7 cellular contexts compared by ENCODE assay signal in genomic region chr16:3188675-3188924, GRCh38. TPM values are rescaled to one million over a fixed set of nuclear protein-coding genes. Genes with fewer than 3 reads are reported as not detected.
A peak's percentile ranks its signal among the peaks of the same experiment; 100 is the strongest.
DNase-seq lines count a peak whose midpoint lies in the region; ATAC-seq, FAIRE-seq and TF ChIP-seq lines count a peak whose summit lies in the region.

No MANE protein-coding gene starts in this region.

- H3K23ac ChIP-seq in H1 (ENCODE audit: insufficient read length): no peak overlapping the region

- H2BK15ac ChIP-seq in H1 (ENCODE audit: low read length): peak overlapping the region; percentile 98; the same call in 1 of the 2 replicates

- no peak for FAIRE-seq in H1 (lab: Jason Lieb, UNC)

- H4K20me1 ChIP-seq in OCI-LY3 (ENCODE audit: insufficient read depth, low read length): no peaks in the 10 kb centered on the region
- no peaks in the 10 kb centered on the region for H4K20me1 ChIP-seq in H1 (replicated peaks in 1 of 2; ENCODE audit: control insufficient read depth in 1 of 2, insufficient read depth in 2 of 2, low read length in 2 of 2)
- H4K20me1 ChIP-seq in osteoblast (ENCODE audit: insufficient read depth, low read length): no peaks in the 10 kb centered on the region

- H2BK5ac ChIP-seq in H1 (ENCODE audit: low read depth, low read length): peak overlapping the region; percentile 88; the same call in 1 of the 2 replicates

- no peak for TF ChIP-seq RAD21 in H1 (IDR thresholded peaks at IDR 0.05 in 1 of 2, conservative IDR thresholded peaks at IDR 0.05 in 1 of 2; ENCODE audit: low read depth in 2 of 2, low read length in 2 of 2)

- WGBS in H1 (ENCODE audit: extremely low coverage in 1 of 2, insufficient coverage in 1 of 2, insufficient read length in 1 of 2, insufficient replicate concordance in 2 of 2, low coverage in 1 of 2, low lambda C conversion rate in 2 of 2, missing lambda C conversion rate in 1 of 2), 2 experiments: 3% methylated on average over 13 of the region's 13 CpGs; no CpG with 5 or more reads in 1 of the 2 experiments

- H3K18ac ChIP-seq in H1 (ENCODE audit: extremely low read depth, low read length): peak overlapping the region; percentile 93

- H3K9me3 ChIP-seq in OCI-LY3 (ENCODE audit: insufficient read depth, low read length) (no peaks in the 10 kb centered on the region), H1 (ENCODE audit: insufficient read depth in 2 of 2, low read depth in 1 of 2, low read length in 1 of 2) (no peaks in the 10 kb centered on the region; a peak in 1 of 4 replicates), osteoblast (ENCODE audit: low read depth, low read length) (no peaks in the 10 kb centered on the region), Peyer's patch (no peaks in the 10 kb centered on the region)

- no peak overlapping the region for H3K4ac ChIP-seq in H1 (replicated peaks; ENCODE audit: insufficient read length, low read depth, low read length)

- H3K36me3 ChIP-seq in OCI-LY3 (replicated peaks; ENCODE audit: low read depth, low read length) (no peaks in the 10 kb centered on the region), H1 (ENCODE audit: control insufficient read depth in 2 of 4, insufficient read depth in 4 of 4, low read length in 3 of 4) (no peaks in the 10 kb centered on the region), osteoblast (ENCODE audit: insufficient read depth, low read length) (no peaks in the 10 kb centered on the region), Peyer's patch (no peaks in the 10 kb centered on the region)

- TF ChIP-seq POLR2A in H1 (IDR thresholded peaks at IDR 0.05; ENCODE audit: control extremely low read depth in 1 of 2, low read depth in 2 of 2, low read length in 2 of 2): no peak
- no peak for TF ChIP-seq POLR2A in Peyer's patch (IDR thresholded peaks at IDR 0.05)

- no peak overlapping the region for H2AK5ac ChIP-seq in H1 (ENCODE audit: low read depth, low read length)

- no peak overlapping the region for H3K14ac ChIP-seq in H1 (ENCODE audit: insufficient read length)

- no peaks in the 10 kb centered on the region for H3K79me2 ChIP-seq in OCI-LY3 (ENCODE audit: low read length)
- H3K79me2 ChIP-seq in H1 (ENCODE audit: control insufficient read depth in 1 of 2, insufficient read depth in 2 of 2, low read length in 2 of 2): no peaks in the 10 kb centered on the region
- H3K79me2 ChIP-seq in osteoblast (ENCODE audit: insufficient read depth, low read length): no peaks in the 10 kb centered on the region

- peaks cover 20% of the 10 kb centered on the region for H3K23me2 ChIP-seq in H1 (ENCODE audit: low read depth, low read length)

- no peak for ATAC-seq in GM21528 (IDR thresholded peaks at IDR 0.05; ENCODE audit: low FRiP score, unreplicated experiment)

- no peak overlapping the region for H2BK20ac ChIP-seq in H1 (ENCODE audit: low read length)

- no peak for DNase-seq in H1 (ENCODE audit: low read depth in 1 of 2, low spot score in 2 of 2)
- no peak for DNase-seq in osteoblast (ENCODE audit: insufficient read length, low spot score, missing footprints)
- DNase-seq in Peyer's patch: no peak
- DNase-seq in GM13976 (ENCODE audit: low spot score): no peak

- no peak overlapping the region for H4K5ac ChIP-seq in H1 (ENCODE audit: insufficient read length, low read depth, low read length)

- no peak overlapping the region for H4K91ac ChIP-seq in H1 (replicated peaks; ENCODE audit: insufficient read length, low read length)

- H3K56ac ChIP-seq in H1 (replicated peaks; ENCODE audit: insufficient read length, low read depth, low read length): no peak overlapping the region

- no peak overlapping the region for H2BK120ac ChIP-seq in H1 (replicated peaks; ENCODE audit: low read depth, low read length)

- H3K4me1 ChIP-seq in OCI-LY3 (ENCODE audit: low read length): peaks cover 13% of the 10 kb centered on the region; the same call in 1 of the 2 replicates
- H3K4me1 ChIP-seq in H1 (replicated peaks in 1 of 4; ENCODE audit: control insufficient read depth in 3 of 4, insufficient read depth in 4 of 4, low read length in 3 of 4): peaks cover 0 to 5% (median 0%) of the 10 kb centered on the region in 4 experiments; a peak in 2 of 7 replicates
- peaks cover 17% of the 10 kb centered on the region for H3K4me1 ChIP-seq in osteoblast (ENCODE audit: insufficient read depth, low read length)
- peaks cover 4 to 23% (median 6%) of the 10 kb centered on the region in 4 donors for H3K4me1 ChIP-seq in Peyer's patch

- H3K27me3 ChIP-seq in OCI-LY3 (ENCODE audit: low read depth, low read length) (no peaks in the 10 kb centered on the region), H1 (replicated peaks in 1 of 4; ENCODE audit: control insufficient read depth in 3 of 4, extremely low read depth in 1 of 4, insufficient read depth in 3 of 4, low read length in 3 of 4) (peaks cover 5 to 19% (median 16%) of the 10 kb centered on the region in 4 experiments), osteoblast (ENCODE audit: insufficient read depth, low read length) (peaks cover 4% of the 10 kb centered on the region), Peyer's patch (peaks cover 3 to 68% of the 10 kb centered on the region in 2 donors)

- H3K4me3 ChIP-seq in GM08714 (ENCODE audit: low read length): peak overlapping the region; percentile 62; the same call in 1 of the 2 replicates
- no peak overlapping the region for H3K4me3 ChIP-seq in OCI-LY3 (ENCODE audit: low read length)
- H3K4me3 ChIP-seq in H1 (ENCODE audit: extremely low read depth in 1 of 4, insufficient read depth in 2 of 4, low read depth in 3 of 4, low read length in 4 of 4): peak overlapping the region; percentile 93 to 99 (median 94)
- peak overlapping the region; percentile 79 for H3K4me3 ChIP-seq in osteoblast (ENCODE audit: insufficient read depth, low read length)
- peak overlapping the region in 2 of 4 donors; percentile 3 to 14 for H3K4me3 ChIP-seq in Peyer's patch

- H2AFZ ChIP-seq in OCI-LY3 (ENCODE audit: low read depth, low read length) (no peak overlapping the region), H1 (ENCODE audit: low read length) (peak overlapping the region; percentile 96; the same call in 1 of the 2 replicates), osteoblast (ENCODE audit: low read length) (peak overlapping the region; percentile 99)

- H3K27ac ChIP-seq in OCI-LY3 (ENCODE audit: low read length) (no peak overlapping the region), H1 (ENCODE audit: low read depth, low read length) (no peak overlapping the region), osteoblast (ENCODE audit: low read depth, low read length) (no peak overlapping the region), Peyer's patch (no peak overlapping the region)

- no peak overlapping the region for H3K9ac ChIP-seq in OCI-LY3 (ENCODE audit: low read length)
- peak overlapping the region in 2 of 4 experiments; percentile 55 to 61; a peak in 2 of 7 replicates for H3K9ac ChIP-seq in H1 (replicated peaks in 1 of 4; ENCODE audit: extremely low read depth in 1 of 4, low read depth in 3 of 4, low read length in 3 of 4)

- no peak overlapping the region for H2BK12ac ChIP-seq in H1 (ENCODE audit: low read depth, low read length)

- H3K4me2 ChIP-seq in OCI-LY3 (ENCODE audit: low read length): peak overlapping the region; percentile 54; the same call in 1 of the 2 replicates
- H3K4me2 ChIP-seq in H1 (ENCODE audit: insufficient read depth in 1 of 2, low read depth in 2 of 2, low read length in 2 of 2): peak overlapping the region; percentile 97 to 98
- peak overlapping the region; percentile 92 for H3K4me2 ChIP-seq in osteoblast (ENCODE audit: insufficient read depth, low read length)

- TF ChIP-seq CTCF in OCI-LY3 (IDR thresholded peaks at IDR 0.05; ENCODE audit: low read depth, low read length) (no peak), H1 (IDR thresholded peaks at IDR 0.05; ENCODE audit: control extremely low read depth in 1 of 3, insufficient read depth in 1 of 3, low read depth in 1 of 3, low read length in 3 of 3) (no peak), osteoblast (IDR thresholded peaks at IDR 0.05; ENCODE audit: extremely low read depth, low read depth, low read length) (no peak), Peyer's patch (IDR thresholded peaks at IDR 0.05) (no peak), GM13976 (IDR thresholded peaks at IDR 0.05; ENCODE audit: borderline replicate concordance, control extremely low read depth, extremely low read depth, insufficient read depth, missing control alignments) (no peak)

- TF ChIP-seq EP300 in H1 (IDR thresholded peaks at IDR 0.05; ENCODE audit: borderline replicate concordance in 1 of 2, low read depth in 2 of 2, low read length in 2 of 2): no peak

- no peaks in the 10 kb centered on the region for H3K79me1 ChIP-seq in H1 (ENCODE audit: low read depth, low read length)

- H4K8ac ChIP-seq in H1 (ENCODE audit: extremely low read depth, insufficient read depth, low read length): no peak overlapping the region; the same call in 1 of the 2 replicates

- in situ Hi-C loops in GM13976 (cut with MboI; ENCODE audit: low sequenced_read_pairs, unreplicated experiment): no loop called here

- POLR2A ChIA-PET in H1 (lab: Charles Lee; ENCODE audit: partially characterized antibody): interaction anchor here (0.6 to 2.3 kb wide), 5 partner anchors 15 to 100 kb away, joined by 3 to 13 read pairs (median 6); partner anchors contain the start of gene ZNF263

- CTCF ChIA-PET in H1 (lab: Charles Lee; ENCODE audit: partially characterized antibody): interaction anchor here (0.7 to 1.5 kb wide), 6 partner anchors 9 to 78 kb away, joined by 3 to 5 read pairs (median 3); no protein-coding TSS in a partner anchor

RNA-seq across cellular contexts. Expression of gene OR1F1, which starts 0.6 kb away (rescaled TPM):
- total RNA-seq in H1 (2021; fragmentation: NEBNext Ultra II Directional; extraction: Animal tissue kit (Norgen Biotek cat#: 25700)): 0.48 and 0.52 TPM in 2 replicates
- polyA plus RNA-seq in H1 (2011; rRNA removed): 0.93 and 1.2 TPM in 2 replicates
- polyA plus RNA-seq in H1 (2011; cell fraction: cytosol; rRNA removed): 0.40 TPM
- polyA plus RNA-seq in H1 (2011; cell fraction: nucleus; rRNA removed): 0.87 TPM
- polyA plus RNA-seq in H1 (2012, experiment 1 of 2): 0.40 to 0.48 TPM (median 0.42 TPM) in 3 of 4 replicates, not detected in the other
- not detected for polyA plus RNA-seq in H1 (2012, experiment 2 of 2)
- polyA plus RNA-seq in H1 (2013, experiment 1 of 2): 0.41 TPM
- polyA plus RNA-seq in H1 (2013, experiment 2 of 2): 0.35 TPM
- polyA minus RNA-seq in H1 (2011; rRNA and poly(A)+ RNA removed): 0.82 and 2.6 TPM in 2 replicates
- not detected for polyA minus RNA-seq in H1 (2011; cell fraction: cytosol; rRNA and poly(A)+ RNA removed)
- not detected for polyA minus RNA-seq in H1 (2011; cell fraction: nucleus; rRNA and poly(A)+ RNA removed)
- 0.36 TPM in 1 of 2 replicates, not detected in the other for total RNA-seq in osteoblast
- total RNA-seq in Peyer's patch: not detected

RNA-seq across cellular contexts. Expression of gene ZNF200, which starts 46.4 kb away (rescaled TPM):
- total RNA-seq in H1 (2021; fragmentation: NEBNext Ultra II Directional; extraction: Animal tissue kit (Norgen Biotek cat#: 25700)): 7.5 and 9.9 TPM in 2 replicates
- 2.7 and 3.0 TPM in 2 replicates for polyA plus RNA-seq in H1 (2011; rRNA removed)
- polyA plus RNA-seq in H1 (2011; cell fraction: cytosol; rRNA removed): 4.1 TPM
- 3.2 TPM for polyA plus RNA-seq in H1 (2011; cell fraction: nucleus; rRNA removed)
- polyA plus RNA-seq in H1 (2012, experiment 1 of 2): 5.5 to 7.8 TPM (median 6.5 TPM) in 4 replicates
- 1.4 TPM for polyA plus RNA-seq in H1 (2012, experiment 2 of 2)
- polyA plus RNA-seq in H1 (2013, experiment 1 of 2): 5.8 TPM
- 5.3 TPM for polyA plus RNA-seq in H1 (2013, experiment 2 of 2)
- 6.7 and 8.4 TPM in 2 replicates for polyA minus RNA-seq in H1 (2011; rRNA and poly(A)+ RNA removed)
- polyA minus RNA-seq in H1 (2011; cell fraction: cytosol; rRNA and poly(A)+ RNA removed): 4.0 TPM
- 11.2 TPM for polyA minus RNA-seq in H1 (2011; cell fraction: nucleus; rRNA and poly(A)+ RNA removed)
- total RNA-seq in osteoblast (11.5 and 11.6 TPM in 2 replicates), Peyer's patch (10 to 100 TPM in 2 of 4 donors, 1 to 10 TPM in 2; 8.6 to 13.0 (median 10.0) TPM)

RNA-seq across cellular contexts. Expression of gene ZNF213, which starts 53.8 kb away (rescaled TPM):
- 6.9 and 7.3 TPM in 2 replicates for total RNA-seq in H1 (2021; fragmentation: NEBNext Ultra II Directional; extraction: Animal tissue kit (Norgen Biotek cat#: 25700))
- polyA plus RNA-seq in H1 (2011; rRNA removed): 1.6 and 3.8 TPM in 2 replicates
- 1.6 TPM for polyA plus RNA-seq in H1 (2011; cell fraction: cytosol; rRNA removed)
- polyA plus RNA-seq in H1 (2011; cell fraction: nucleus; rRNA removed): 3.9 TPM
- 6.0 to 8.4 TPM (median 8.4 TPM) in 4 replicates for polyA plus RNA-seq in H1 (2012, experiment 1 of 2)
- 7.1 TPM for polyA plus RNA-seq in H1 (2012, experiment 2 of 2)
- polyA plus RNA-seq in H1 (2013, experiment 1 of 2): 6.2 TPM
- polyA plus RNA-seq in H1 (2013, experiment 2 of 2): 6.1 TPM
- polyA minus RNA-seq in H1 (2011; rRNA and poly(A)+ RNA removed): 1.2 and 1.4 TPM in 2 replicates
- polyA minus RNA-seq in H1 (2011; cell fraction: cytosol; rRNA and poly(A)+ RNA removed): 4.2 TPM
- 3.9 TPM for polyA minus RNA-seq in H1 (2011; cell fraction: nucleus; rRNA and poly(A)+ RNA removed)
- 8.0 and 9.4 TPM in 2 replicates for total RNA-seq in osteoblast
- 10 to 100 TPM; 14.9 to 40.6 (median 18.4) TPM for total RNA-seq in Peyer's patch
